In genomic region chr12:90484130-90484529, GRCh38 we compare ENCODE assay signal across 18 cellular contexts.
"Had no signal": no experiment of that assay in that cellular context is flagged by ENCODE, and none has a peak within 500 bp of the region (broad histone marks: within the 10 kb centered on the region; RNA-seq: fewer than 3 reads in every experiment).

No MANE protein-coding gene starts in this region.

- H3K4me1 ChIP-seq: left lung, right atrium auricular region, upper lobe of right lung had no signal

- DNase-seq: activated naive CD4-positive, alpha-beta T cell treated with Interleukin-2 at 50 U/mL for 16 hours; activated T-cell treated with anti-CD3 and anti-CD28 coated beads for 4 hours; anterior cingulate cortex; brain microvascular endothelial cell; cortex of kidney; effector CD4-positive, alpha-beta T cell; foreskin fibroblast; glutamatergic neuron; left lung; natural killer cell; occipital lobe; stimulated activated CD4-positive, alpha-beta T cell treated with anti-CD3 and anti-CD28 coated beads, Interleukin-4, amount 100 ng/mL, for 4 hours; stimulated activated CD8-positive, alpha-beta memory T cell treated with anti-CD3 and anti-CD28 coated beads, Interleukin-4, amount 100 ng/mL, for 48 hours; stimulated activated naive CD8-positive, alpha-beta T cell treated with anti-CD3 and anti-CD28 coated beads, Interleukin-15, Interleukin-2, amounts not matched to agents 100 U/mL and 50 U/mL, for 24 hours; T-helper 2 cell; upper lobe of right lung had no signal

- H3K4me1 Mint-ChIP-seq: natural killer cell had no signal

- H3K36me3 ChIP-seq: brain microvascular endothelial cell, left lung, right atrium auricular region, upper lobe of right lung had no signal

- H3K4me2 ChIP-seq: smooth muscle cell had no signal

- H3K9me3 ChIP-seq: left lung, right atrium auricular region, upper lobe of right lung had no signal

- H3K36me3 Mint-ChIP-seq: natural killer cell had no signal

- H3K4me3 Mint-ChIP-seq: natural killer cell had no signal

- ATAC-seq: left lung; natural killer cell; stimulated activated naive CD8-positive, alpha-beta T cell treated with anti-CD3 and anti-CD28 coated beads, Interleukin-15, Interleukin-2, amounts not matched to agents 100 U/mL and 50 U/mL, for 24 hours; upper lobe of right lung had no signal

- H3K4me3 ChIP-seq: left lung, right atrium auricular region, smooth muscle cell, upper lobe of right lung had no signal

- H3K27me3 ChIP-seq: brain microvascular endothelial cell, left lung, right atrium auricular region, upper lobe of right lung had no signal

- H3K27ac Mint-ChIP-seq: natural killer cell had no signal

- H3K27ac ChIP-seq: brain microvascular endothelial cell, left lung, right atrium auricular region, upper lobe of right lung had no signal
